Comparison of ENCODE assay signal across 19 cellular contexts in genomic region chr11:64485077-64485476, GRCh38.
"Had no signal": no experiment of that assay in that cellular context is flagged by ENCODE, and none has a peak within 500 bp of the region (broad histone marks: within the 10 kb centered on the region; RNA-seq: fewer than 3 reads in every experiment).

No MANE protein-coding gene starts in this region.

- H3K36me3 ChIP-seq: breast epithelium, neutrophil, ovary, prostate gland, upper lobe of left lung, WERI-Rb-1 had no signal

- H3K27me3 ChIP-seq: neutrophil, ovary had no signal

- H3K4me3 ChIP-seq: breast epithelium, ovary, prostate gland, upper lobe of left lung had no signal

- H3K27ac ChIP-seq: breast epithelium, neutrophil, ovary, prostate gland, upper lobe of left lung, WERI-Rb-1 had no signal

- H3K4me1 ChIP-seq: breast epithelium, prostate gland had no signal

- H3K9me3 ChIP-seq: breast epithelium, neutrophil, ovary, prostate gland, upper lobe of left lung had no signal

- ATAC-seq: activated T-cell treated with anti-CD3 and anti-CD28 coated beads, Interleukin-2, amount 50 U/mL, for 72 hours; natural killer cell treated with Interleukin-12 subunit alpha and Interleukin-12 subunit beta and Interleukin-15 and Interleukin-18, amount 100 ng/mL, for 72 hours; stimulated activated naive CD8-positive, alpha-beta T cell treated with anti-CD3 and anti-CD28 coated beads, Interleukin-15, Interleukin-2, amounts not matched to agents 100 U/mL and 50 U/mL, for 24 hours; T-cell had no signal

- DNase-seq: activated CD4-positive, alpha-beta T cell treated with anti-CD3 and anti-CD28 coated beads for 1 hour; activated effector memory CD4-positive, alpha-beta T cell treated with Interleukin-2 at 50 U/mL for 16 hours; activated naive CD4-positive, alpha-beta T cell treated with anti-CD3 and anti-CD28 coated beads for 36 hours; activated naive CD8-positive, alpha-beta T cell treated with anti-CD3 and anti-CD28 coated beads, Interleukin-2, amount 10 ng/mL, durations not matched to agents 7 days and 5 days; activated T-cell treated with anti-CD3 and anti-CD28 coated beads, Interleukin-2, amount 50 U/mL, for 72 hours; amniotic stem cell; cortex of kidney; effector CD4-positive, alpha-beta T cell; foreskin fibroblast; ovary; stimulated activated CD4-positive, alpha-beta T cell treated with anti-CD3 and anti-CD28 coated beads, Interleukin-4, amount 100 ng/mL, for 24 hours; stimulated activated naive CD8-positive, alpha-beta T cell treated with anti-CD3 and anti-CD28 coated beads, Interleukin-15, Interleukin-2, amounts not matched to agents 100 U/mL and 50 U/mL, for 24 hours; T-cell; upper lobe of left lung; WERI-Rb-1 had no signal
